24 cellular contexts compared by ENCODE assay signal in genomic region chr2:221106241-221106640, GRCh38.
DNase-seq lines count a peak whose midpoint lies in the region; ATAC-seq, FAIRE-seq and TF ChIP-seq lines count a peak whose summit lies in the region.
"Had no signal": no experiment of that assay in that cellular context is flagged by ENCODE, and none has a peak within 500 bp of the region (broad histone marks: within the 10 kb centered on the region; RNA-seq: fewer than 3 reads in every experiment).

No MANE protein-coding gene starts in this region.

- H3K4me3 ChIP-seq in mammary epithelial cell (replicated peaks in 1 of 3; ENCODE audit: insufficient read depth in 1 of 3, low read depth in 2 of 3, low read length in 3 of 3) (no peak overlapping the region), keratinocyte (ENCODE audit: control insufficient read depth in 2 of 3, extremely low read depth in 1 of 3, insufficient read depth in 2 of 3, low read depth in 1 of 3, low read length in 3 of 3) (no peak overlapping the region)

- H3K36me3 Mint-ChIP-seq in MCF 10A (ENCODE audit: insufficient read depth, unreplicated experiment) (no peaks in the 10 kb centered on the region), T-helper 17 cell (ENCODE audit: low read depth) (no peaks in the 10 kb centered on the region)
- H3K36me3 Mint-ChIP-seq: CD14-positive monocyte; CD8-positive, alpha-beta memory T cell had no signal

- H4K20me1 ChIP-seq in mammary epithelial cell (ENCODE audit: insufficient read depth, low read length) (no peaks in the 10 kb centered on the region), keratinocyte (ENCODE audit: control insufficient read depth, extremely low read depth, insufficient read depth, low read length) (no peaks in the 10 kb centered on the region)

- H3K27ac Mint-ChIP-seq in MCF 10A (ENCODE audit: low read depth, unreplicated experiment) (no peak overlapping the region), T-helper 17 cell (no peak overlapping the region)
- H3K27ac Mint-ChIP-seq: CD14-positive monocyte; CD8-positive, alpha-beta memory T cell had no signal

- 61% methylated on average over 3 of the region's 3 CpGs for WGBS in mammary epithelial cell (ENCODE audit: low coverage, missing lambda C conversion rate)

- H3K4me1 Mint-ChIP-seq in MCF 10A (ENCODE audit: insufficient read depth, unreplicated experiment) (peaks cover 15% of the 10 kb centered on the region), T-helper 17 cell (peaks cover 6% of the 10 kb centered on the region)

- H3K27ac ChIP-seq in mammary epithelial cell (ENCODE audit: insufficient read depth, low read depth, low read length) (no peak overlapping the region), keratinocyte (ENCODE audit: control insufficient read depth, insufficient read depth, low read length) (no peak overlapping the region)
- H3K27ac ChIP-seq: 22Rv1, HL-60 had no signal

- H3K36me3 ChIP-seq in mammary epithelial cell (ENCODE audit: insufficient read depth, low read length) (no peaks in the 10 kb centered on the region), keratinocyte (ENCODE audit: control insufficient read depth in 2 of 2, extremely low read depth in 1 of 2, insufficient read depth in 2 of 2, low read length in 2 of 2) (no peaks in the 10 kb centered on the region)
- H3K36me3 ChIP-seq: BE2C had no signal

- dilution Hi-C loops in mammary epithelial cell (cut with HindIII; ENCODE audit: low sequenced_read_pairs) (no loop called here), keratinocyte (cut with MboI; ENCODE audit: extremely low pct_ligation_motif_present, low sequenced_read_pairs) (no loop called here)

- TF ChIP-seq CTCF in mammary epithelial cell (conservative IDR thresholded peaks at IDR 0.05 in 1 of 2, IDR thresholded peaks at IDR 0.05 in 1 of 2; ENCODE audit: extremely low read depth in 1 of 2, insufficient read depth in 1 of 2, low read depth in 1 of 2, low read length in 2 of 2) (no peak), MCF 10A (IDR thresholded peaks at IDR 0.05; ENCODE audit: unreplicated experiment) (no peak), keratinocyte (optimal IDR thresholded peaks at IDR 0.05 in 1 of 3, IDR thresholded peaks at IDR 0.05 in 1 of 3, conservative IDR thresholded peaks at IDR 0.05 in 1 of 3; ENCODE audit: extremely low read depth in 1 of 3, insufficient read depth in 2 of 3, low read length in 3 of 3) (no peak)

- H3K27me3 ChIP-seq in mammary epithelial cell (ENCODE audit: insufficient read depth, low read length) (no peaks in the 10 kb centered on the region), keratinocyte (ENCODE audit: control insufficient read depth, extremely low read depth, insufficient read depth, low read length) (no peaks in the 10 kb centered on the region)
- H3K27me3 ChIP-seq: BE2C had no signal

- H2AFZ ChIP-seq in mammary epithelial cell (ENCODE audit: low read depth, low read length) (no peak overlapping the region), keratinocyte (ENCODE audit: control insufficient read depth, low read length) (no peak overlapping the region)

- H3K9me1 ChIP-seq in keratinocyte (ENCODE audit: control insufficient read depth, extremely low read depth, insufficient read depth, low read length): no peaks in the 10 kb centered on the region

- H3K27me3 Mint-ChIP-seq in MCF 10A (ENCODE audit: insufficient read depth, unreplicated experiment) (no peaks in the 10 kb centered on the region), T-helper 17 cell (peaks cover 22% of the 10 kb centered on the region)

- POLR2A ChIA-PET in MCF 10A (lab: Yijun Ruan, JAX): no interaction called here

- H3K4me1 ChIP-seq in mammary epithelial cell (ENCODE audit: insufficient read depth, low read length) (peaks cover 17% of the 10 kb centered on the region), keratinocyte (ENCODE audit: control insufficient read depth, extremely low read depth, insufficient read depth, low read length) (peaks cover 34% of the 10 kb centered on the region)
- H3K4me1 ChIP-seq: BE2C had no signal

- H3K9ac ChIP-seq in mammary epithelial cell (ENCODE audit: insufficient read depth, low read length) (no peak overlapping the region), keratinocyte (ENCODE audit: control insufficient read depth, extremely low read depth, insufficient read depth, low read length) (no peak overlapping the region)

- intact Hi-C loops in mammary epithelial cell (cut with micrococcal nuclease) (no loop called here), MCF 10A (cut with micrococcal nuclease) (no loop called here)

- no peak for ATAC-seq in HG03175 (IDR thresholded peaks at IDR 0.05; ENCODE audit: unreplicated experiment)
- no peak for ATAC-seq in T-helper 17 cell

- H3K4me2 ChIP-seq in mammary epithelial cell (ENCODE audit: insufficient read depth, low read depth, low read length) (peak overlapping the region; percentile 22), keratinocyte (ENCODE audit: control insufficient read depth, extremely low read depth, insufficient read depth, low read depth, low read length) (no peak overlapping the region)

- in situ Hi-C loops in mammary epithelial cell (cut with MboI; ENCODE audit: low sequenced_read_pairs in 2 of 2): no loop called here

- H3K9me3 ChIP-seq in mammary epithelial cell (replicated peaks; ENCODE audit: insufficient read depth, low read length): no peaks in the 10 kb centered on the region
- no peaks in the 10 kb centered on the region for H3K9me3 ChIP-seq in keratinocyte (ENCODE audit: control insufficient read depth, low read depth, low read length)
- H3K9me3 ChIP-seq in T-helper 17 cell (ENCODE audit: control insufficient read depth, low read length, poor library complexity, severe bottlenecking): no peaks in the 10 kb centered on the region
- H3K9me3 ChIP-seq: BE2C had no signal

- H3K4me3 Mint-ChIP-seq in MCF 10A (ENCODE audit: unreplicated experiment): no peak overlapping the region
- no peak overlapping the region for H3K4me3 Mint-ChIP-seq in T-helper 17 cell
- H3K4me3 Mint-ChIP-seq: CD14-positive monocyte; CD8-positive, alpha-beta memory T cell had no signal

- DNase-seq in DMS 273 (lab: John Stamatoyannopoulos, UW; ENCODE audit: unreplicated experiment) (peak; percentile 15), DMS 273 treated with DMSO at 0.1 percent for 48 hours (lab: John Stamatoyannopoulos, UW) (no peak), mammary epithelial cell (peak; percentile 71), MCF 10A (ENCODE audit: unreplicated experiment) (no peak), keratinocyte (ENCODE audit: low read depth, low spot score) (no peak), T-helper 17 cell (no peak)
- DNase-seq: BE2C; CD8-positive, alpha-beta memory T cell; DMS153; DND-41; NCI-H1092; NCI-H1436 treated with DMSO at 0.1 percent for 48 hours; NCI-H187 treated with DMSO at 0.1 percent for 48 hours; NCI-H345; NCI-H524 treated with DMSO at 0.1 percent for 48 hours; NCI-H82; RPMI8226; SHP77 treated with DMSO at 0.1 percent for 48 hours had no signal

- BruUV-seq in mammary epithelial cell (replicated peaks; lab: Mats Ljungman, UMichigan) (no TSS peak), MCF 10A (replicated peaks; lab: Mats Ljungman, UMichigan) (no TSS peak)

- H3K9me3 Mint-ChIP-seq in MCF 10A (ENCODE audit: unreplicated experiment): no peaks in the 10 kb centered on the region

- CTCF ChIA-PET in mammary epithelial cell (lab: Charles Lee; ENCODE audit: low non-redundant PET): no interaction called here
- CTCF ChIA-PET in MCF 10A (lab: Yijun Ruan, JAX): no interaction called here

- H3K79me2 ChIP-seq in mammary epithelial cell (ENCODE audit: insufficient read depth, low read length): no peaks in the 10 kb centered on the region
- H3K79me2 ChIP-seq in keratinocyte (ENCODE audit: control insufficient read depth, insufficient read depth, low read length): no peaks in the 10 kb centered on the region

- peak; percentile 86 for FAIRE-seq in keratinocyte (lab: Jason Lieb, UNC)
- FAIRE-seq: GM12892, H1 had no signal

Comparison
In these comparisons a context has a peak if more than half of its experiments do, and no peak if none do; other contexts are left out.
1. DNase-seq: peak in DMS 273 (single experiment) and mammary epithelial cell (single experiment); none in DMS 273 treated with DMSO at 0.1 percent for 48 hours (single experiment), MCF 10A (single experiment), keratinocyte (single experiment) and T-helper 17 cell (0 of 3).